Comparison of ENCODE assay signal across 15 cellular contexts in the genomic region with DNA sequence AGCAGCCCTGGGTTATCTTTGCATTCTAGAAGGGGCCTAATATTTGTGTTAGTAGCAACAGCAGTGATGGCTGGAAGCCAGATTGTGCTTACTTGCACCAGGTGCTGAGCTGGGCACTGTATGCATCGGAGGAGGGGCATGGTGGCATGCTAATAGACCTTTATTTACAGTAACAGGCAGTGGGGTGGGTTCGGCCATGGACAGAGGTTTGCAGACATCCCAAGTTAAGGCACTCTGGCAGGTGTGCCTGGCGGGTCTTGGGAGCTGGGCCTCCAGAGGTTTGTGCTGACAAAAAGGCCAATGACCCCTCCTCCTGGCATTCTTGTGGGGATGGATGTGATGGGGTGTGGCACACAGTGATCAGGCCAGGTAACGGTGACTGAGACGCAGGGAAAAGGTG. TPM values are rescaled to one million over a fixed set of nuclear protein-coding genes. Genes with fewer than 3 reads are reported as not detected.
DNase-seq lines count a peak whose midpoint lies in the region; ATAC-seq and TF ChIP-seq lines count a peak whose summit lies in the region.
"Had no signal": no experiment of that assay in that cellular context is flagged by ENCODE, and none has a peak within 500 bp of the region (broad histone marks: within the 10 kb centered on the region; RNA-seq: fewer than 3 reads in every experiment).

No MANE protein-coding gene starts in this region.

- H3K27me3 Mint-ChIP-seq in osteocyte (ENCODE audit: unreplicated experiment): no peaks in the 10 kb centered on the region

- in situ Hi-C loops in brain microvascular endothelial cell (cut with HindIII; ENCODE audit: low pct_ligation_motif_present, low sequenced_read_pairs): no loop called here

- H3K4me1 Mint-ChIP-seq in osteocyte (ENCODE audit: unreplicated experiment): peaks cover 6% of the 10 kb centered on the region

- ATAC-seq in HG03460 (IDR thresholded peaks at IDR 0.05; ENCODE audit: unreplicated experiment): peak; percentile 6
- ATAC-seq in sciatic nerve: no peak
- no peak for ATAC-seq in activated CD4-positive, CD25-positive, alpha-beta regulatory T cell treated with anti-CD3 and anti-CD28 coated beads, Interleukin-2, amount 50 U/mL, for 24 hours
- ATAC-seq: HCT116 had no signal

- intact Hi-C loops in sciatic nerve (cut with DNase I): no loop called here

- no peaks in the 10 kb centered on the region for H3K27me3 ChIP-seq in brain microvascular endothelial cell (replicated peaks)
- H3K27me3 ChIP-seq: colonic mucosa, stomach had no signal

- H3K36me3 Mint-ChIP-seq in osteocyte (ENCODE audit: unreplicated experiment): no peaks in the 10 kb centered on the region

- H3K4me3 ChIP-seq in brain microvascular endothelial cell (ENCODE audit: low read depth, low read length): no peak overlapping the region
- H3K4me3 ChIP-seq: colonic mucosa, stomach had no signal

- no peak overlapping the region for H3K27ac ChIP-seq in brain microvascular endothelial cell

- TF ChIP-seq CTCF in osteocyte (IDR thresholded peaks at IDR 0.05) (no peak), brain microvascular endothelial cell (IDR thresholded peaks at IDR 0.05; ENCODE audit: low read depth, low read length, missing control alignments) (no peak)

- no peak overlapping the region for H3K27ac Mint-ChIP-seq in osteocyte (ENCODE audit: unreplicated experiment)
- H3K27ac Mint-ChIP-seq: activated T-helper 1 cell treated with anti-CD3 and anti-CD28 coated beads, Interleukin-12 subunit alpha, Interleukin-12 subunit beta, Interleukin-2, Interleukin-4 antibody, amounts not matched to agents 30 ng/mL and 10 ng/mL and 1 ng/mL, durations not matched to agents 14 hours and 24 hours and 36 hours had no signal

- no peaks in the 10 kb centered on the region for H3K36me3 ChIP-seq in brain microvascular endothelial cell (replicated peaks)
- H3K36me3 ChIP-seq: colonic mucosa, stomach had no signal

- H3K9me3 Mint-ChIP-seq in osteocyte (ENCODE audit: unreplicated experiment): no peaks in the 10 kb centered on the region
- H3K9me3 Mint-ChIP-seq: activated T-helper 1 cell treated with anti-CD3 and anti-CD28 coated beads, Interleukin-12 subunit alpha, Interleukin-12 subunit beta, Interleukin-2, Interleukin-4 antibody, amounts not matched to agents 30 ng/mL and 10 ng/mL and 1 ng/mL, durations not matched to agents 14 hours and 24 hours and 36 hours had no signal

- H3K4me3 Mint-ChIP-seq in osteocyte (ENCODE audit: unreplicated experiment): no peak overlapping the region
- H3K4me3 Mint-ChIP-seq: activated T-helper 1 cell treated with anti-CD3 and anti-CD28 coated beads, Interleukin-12 subunit alpha, Interleukin-12 subunit beta, Interleukin-2, Interleukin-4 antibody, amounts not matched to agents 30 ng/mL and 10 ng/mL and 1 ng/mL, durations not matched to agents 14 hours and 24 hours and 36 hours had no signal

- peak; percentile 69 for DNase-seq in NCI-H2029 (lab: John Stamatoyannopoulos, UW)
- peak; percentile 68 for DNase-seq in SW480 (ENCODE audit: low spot score)
- peak; percentile 36 for DNase-seq in sciatic nerve (ENCODE audit: low spot score)
- no peak for DNase-seq in activated CD8-positive, alpha-beta memory T cell treated with anti-CD3 and anti-CD28 coated beads for 24 hours
- DNase-seq in osteocyte (ENCODE audit: extremely low spot score, unreplicated experiment): no peak
- DNase-seq in brain microvascular endothelial cell: no peak
- DNase-seq: activated CD4-positive, alpha-beta T cell treated with anti-CD3 and anti-CD28 coated beads, Interleukin-2, amount 50 U/mL, for 1 hour; colonic mucosa; mesendoderm; occipital lobe; stomach had no signal

RNA-seq across cellular contexts. Expression of a gene that starts 39.0 kb away (rescaled TPM):
- 81.0 TPM for total RNA-seq in sciatic nerve
- 0.13 and 0.21 TPM in 2 replicates for total RNA-seq in osteocyte

Comparison
In these comparisons a context has a peak if more than half of its experiments do, and no peak if none do; other contexts are left out.
1. DNase-seq: peak in NCI-H2029 (single experiment), SW480 (single experiment) and sciatic nerve (single experiment); none in activated CD8-positive, alpha-beta memory T cell treated with anti-CD3 and anti-CD28 coated beads for 24 hours (single experiment), osteocyte (single experiment) and brain microvascular endothelial cell (single experiment).
2. RNA of a gene that starts 39.0 kb away (total RNA-seq): 81.0 TPM in sciatic nerve (single experiment); 0.13 to 0.21 TPM in osteocyte; every median in the first group is over 10 times any median in the second.